Comparison of ENCODE assay signal across 16 cellular contexts in the genomic region with DNA sequence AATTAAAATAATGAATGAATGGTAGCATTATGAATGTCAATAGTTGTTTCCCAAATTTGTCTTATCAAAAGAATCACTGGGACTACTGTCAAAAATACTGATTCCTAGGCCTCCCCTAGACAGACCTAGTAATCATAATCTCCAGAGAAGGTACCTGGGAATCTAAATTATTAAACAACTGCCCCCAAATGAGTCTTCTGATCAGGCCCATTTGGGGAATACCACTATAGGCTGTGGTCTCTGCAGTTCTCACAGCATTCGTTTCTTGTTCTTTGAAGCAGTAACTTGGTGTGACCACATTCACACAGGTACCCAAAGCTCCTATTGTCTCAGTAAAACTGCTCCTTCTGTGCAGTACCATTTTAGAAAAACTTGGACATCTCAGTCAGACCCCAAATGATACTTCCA.
DNase-seq lines count a peak whose midpoint lies in the region; ATAC-seq, FAIRE-seq and TF ChIP-seq lines count a peak whose summit lies in the region.
"Had no signal": no experiment of that assay in that cellular context is flagged by ENCODE, and none has a peak within 500 bp of the region (broad histone marks: within the 10 kb centered on the region; RNA-seq: fewer than 3 reads in every experiment).

No MANE protein-coding gene starts in this region.

- H3K27ac Mint-ChIP-seq in activated CD4-positive, alpha-beta T cell treated with anti-CD3 and anti-CD28 coated beads, Interleukin-2, amount 10 ng/mL, durations not matched to agents 7 days and 5 days: no peak overlapping the region
- no peak overlapping the region for H3K27ac Mint-ChIP-seq in type B pancreatic cell
- H3K27ac Mint-ChIP-seq: activated CD8-positive, alpha-beta T cell treated with anti-CD3 and anti-CD28 coated beads for 36 hours; natural killer cell had no signal

- BruUV-seq in GM12878 (replicated peaks; lab: Mats Ljungman, UMichigan): no TSS peak

- H3K4me1 Mint-ChIP-seq in activated CD4-positive, alpha-beta T cell treated with anti-CD3 and anti-CD28 coated beads, Interleukin-2, amount 10 ng/mL, durations not matched to agents 7 days and 5 days: peaks cover 13% of the 10 kb centered on the region
- peaks cover 22% of the 10 kb centered on the region for H3K4me1 Mint-ChIP-seq in type B pancreatic cell (ENCODE audit: unreplicated experiment)

- peak; percentile 65 for FAIRE-seq in GM12878 (lab: Jason Lieb, UNC)

- H3K36me3 ChIP-seq in GM12878 (ENCODE audit: control insufficient read depth in 2 of 2, insufficient read depth in 2 of 2, low read length in 1 of 2): no peaks in the 10 kb centered on the region
- H3K36me3 ChIP-seq: cardiac muscle cell had no signal

- H3K4me2 ChIP-seq in GM12878 (ENCODE audit: control insufficient read depth, insufficient read depth): no peak overlapping the region

- in situ Hi-C loops in GM12878 (cut with MboI): no loop called here

- peak; percentile 87 for DNase-seq in GM12878 (ENCODE audit: low read depth, low spot score)
- DNase-seq in activated CD4-positive, alpha-beta T cell treated with anti-CD3 and anti-CD28 coated beads, Interleukin-2, amount 10 ng/mL, durations not matched to agents 7 days and 5 days: no peak
- DNase-seq in NCI-H128 (lab: John Stamatoyannopoulos, UW; ENCODE audit: unreplicated experiment): no peak
- no peak for DNase-seq in type B pancreatic cell (ENCODE audit: extremely low spot score, unreplicated experiment)
- no peak for DNase-seq in germinal center (ENCODE audit: low spot score)
- DNase-seq: activated CD8-positive, alpha-beta T cell treated with anti-CD3 and anti-CD28 coated beads for 36 hours; activated naive CD4-positive, alpha-beta T cell treated with Interleukin-2 at 50 U/mL for 16 hours; C1 segment of cervical spinal cord; left colon; natural killer cell; NCI-H510A treated with DMSO at 0.1 percent for 48 hours; testis had no signal

- peak overlapping the region; percentile 77 for H3K27ac ChIP-seq in GM12878 (ENCODE audit: control insufficient read depth, insufficient read depth)
- H3K27ac ChIP-seq: cardiac muscle cell, testis had no signal

- no peaks in the 10 kb centered on the region for H3K27me3 ChIP-seq in GM12878 (replicated peaks in 1 of 2; ENCODE audit: control insufficient read depth in 2 of 2, insufficient read depth in 2 of 2, low read length in 1 of 2)
- H3K27me3 ChIP-seq: cardiac muscle cell, testis had no signal

- RAD21 ChIA-PET in GM12878 (lab: Charles Lee; ENCODE audit: unreplicated experiment): interaction anchor here (0.7 to 13.2 kb wide), 15 partner anchors 10 to 202 kb away, joined by 3 to 190 read pairs (median 6); no protein-coding TSS in a partner anchor

- CTCF ChIA-PET in GM12878 (lab: Yijun Ruan, JAX): interaction anchor here (0.6 to 11.3 kb wide), 6 partner anchors 9 to 159 kb away, joined by 3 to 97 read pairs (median 20); no protein-coding TSS in a partner anchor
- CTCF ChIA-PET in activated CD4-positive, alpha-beta T cell treated with anti-CD3 and anti-CD28 coated beads, Interleukin-2, amount 10 ng/mL, durations not matched to agents 7 days and 5 days (lab: Charles Lee): interaction anchor here (0.9 to 1.0 kb wide), 2 partner anchors 8 to 12 kb away, joined by 3 read pairs; no protein-coding TSS in a partner anchor

- H3K9ac ChIP-seq in GM12878 (ENCODE audit: control insufficient read depth, insufficient read depth, low read length): no peak overlapping the region

- H3K4me3 Mint-ChIP-seq in activated CD4-positive, alpha-beta T cell treated with anti-CD3 and anti-CD28 coated beads, Interleukin-2, amount 10 ng/mL, durations not matched to agents 7 days and 5 days: no peak overlapping the region
- no peak overlapping the region for H3K4me3 Mint-ChIP-seq in type B pancreatic cell
- H3K4me3 Mint-ChIP-seq: activated CD8-positive, alpha-beta T cell treated with anti-CD3 and anti-CD28 coated beads for 36 hours; natural killer cell had no signal

- POLR2A ChIA-PET in GM12878 (lab: Charles Lee): interaction anchor here (1.3 to 5.6 kb wide), 2 partner anchors 9 to 12 kb away, joined by 6 to 69 read pairs; no protein-coding TSS in a partner anchor
- POLR2A ChIA-PET in activated CD4-positive, alpha-beta T cell treated with anti-CD3 and anti-CD28 coated beads, Interleukin-2, amount 10 ng/mL, durations not matched to agents 7 days and 5 days (lab: Charles Lee): no interaction called here

- peak; percentile 34 for TF ChIP-seq RAD21 in GM12878 (IDR thresholded peaks at IDR 0.05; ENCODE audit: insufficient read depth, low read depth, low read length)

- TF ChIP-seq POLR2A in GM12878 (IDR thresholded peaks at IDR 0.05; ENCODE audit: low read depth, low read length): no peak

- H2AFZ ChIP-seq in GM12878 (ENCODE audit: control insufficient read depth, low read depth, low read length): no peak overlapping the region

- no peaks in the 10 kb centered on the region for H3K36me3 Mint-ChIP-seq in activated CD4-positive, alpha-beta T cell treated with anti-CD3 and anti-CD28 coated beads, Interleukin-2, amount 10 ng/mL, durations not matched to agents 7 days and 5 days (ENCODE audit: low read depth)
- H3K36me3 Mint-ChIP-seq in type B pancreatic cell: no peaks in the 10 kb centered on the region
- H3K36me3 Mint-ChIP-seq: natural killer cell had no signal

- peak; percentile 60 to 84; a peak in 3 of 4 replicates for TF ChIP-seq EP300 in GM12878 (IDR thresholded peaks at IDR 0.05; ENCODE audit: borderline replicate concordance in 1 of 2, control insufficient read depth in 1 of 2, low read depth in 2 of 2, low read length in 2 of 2)

- no peak for TF ChIP-seq CTCF in GM12878 (IDR thresholded peaks at IDR 0.05 in 2 of 3, conservative IDR thresholded peaks at IDR 0.05 in 1 of 3; ENCODE audit: control insufficient read depth in 2 of 3, extremely low read depth in 1 of 3, insufficient read depth in 1 of 3, low read depth in 3 of 3, low read length in 3 of 3)
- TF ChIP-seq CTCF in type B pancreatic cell (conservative IDR thresholded peaks at IDR 0.05): no peak

- H3K9me3 ChIP-seq in GM12878 (replicated peaks; ENCODE audit: control insufficient read depth, insufficient read depth, low read length): no peaks in the 10 kb centered on the region; the same call in 2 of the 3 replicates
- H3K9me3 ChIP-seq: testis had no signal

- SMC1A ChIA-PET in GM12878 (lab: Charles Lee; ENCODE audit: uncharacterized antibody, unreplicated experiment): interaction anchor here (0.8 to 13.1 kb wide), 22 partner anchors 8 to 265 kb away, joined by 3 to 266 read pairs (median 4); no protein-coding TSS in a partner anchor

- WGBS in GM12878 (ENCODE audit: insufficient coverage, insufficient replicate concordance, low lambda C conversion rate, missing lambda C conversion rate): 0% methylated on average over 1 of the region's 1 CpG

- peaks cover 21% of the 10 kb centered on the region for H3K4me1 ChIP-seq in GM12878 (ENCODE audit: control insufficient read depth, insufficient read depth, low read length)
- H3K4me1 ChIP-seq: testis had no signal

- peaks cover 2% of the 10 kb centered on the region for H3K9me3 Mint-ChIP-seq in activated CD4-positive, alpha-beta T cell treated with anti-CD3 and anti-CD28 coated beads, Interleukin-2, amount 10 ng/mL, durations not matched to agents 7 days and 5 days
- peaks cover 7% of the 10 kb centered on the region for H3K9me3 Mint-ChIP-seq in type B pancreatic cell
- H3K9me3 Mint-ChIP-seq: activated CD8-positive, alpha-beta T cell treated with anti-CD3 and anti-CD28 coated beads for 36 hours; natural killer cell had no signal

- H3K27me3 Mint-ChIP-seq in activated CD4-positive, alpha-beta T cell treated with anti-CD3 and anti-CD28 coated beads, Interleukin-2, amount 10 ng/mL, durations not matched to agents 7 days and 5 days: peaks cover 2% of the 10 kb centered on the region
- H3K27me3 Mint-ChIP-seq in type B pancreatic cell: no peaks in the 10 kb centered on the region
- H3K27me3 Mint-ChIP-seq: activated CD8-positive, alpha-beta T cell treated with anti-CD3 and anti-CD28 coated beads for 36 hours had no signal

- intact Hi-C loops in GM12878 (cut with micrococcal nuclease; ENCODE audit: unreplicated experiment): loop anchor here (1.0 to 5.0 kb wide), 2 partner anchors 12 to 69 kb away; no protein-coding TSS in a partner anchor

- no peaks in the 10 kb centered on the region for H3K79me2 ChIP-seq in GM12878 (ENCODE audit: control insufficient read depth, insufficient read depth, low read length)

- H4K20me1 ChIP-seq in GM12878 (ENCODE audit: control insufficient read depth, insufficient read depth): no peaks in the 10 kb centered on the region

- ATAC-seq in GM18867 (IDR thresholded peaks at IDR 0.05; ENCODE audit: unreplicated experiment) (peak; percentile 80), GM21447 (IDR thresholded peaks at IDR 0.05; ENCODE audit: unreplicated experiment) (peak; percentile 68), HG03064 (IDR thresholded peaks at IDR 0.05; ENCODE audit: low read depth, unreplicated experiment) (peak; percentile 80), GM12878 (peak; percentile 94)
- ATAC-seq: activated CD8-positive, alpha-beta T cell treated with anti-CD3 and anti-CD28 coated beads for 36 hours; left colon had no signal

- no peak overlapping the region for H3K4me3 ChIP-seq in GM12878
- H3K4me3 ChIP-seq: cardiac muscle cell, testis had no signal

TF ChIP-seq in GM12878, 131 proteins besides CTCF, POLR2A, EP300 and RAD21 (continues in another document):
- TF ChIP-seq NR2F1 (conservative IDR thresholded peaks at IDR 0.05) (no peak; the same call in 1 of the 2 replicates), EED (IDR thresholded peaks at IDR 0.05; ENCODE audit: low read depth) (peak; percentile 72), RB1 (IDR thresholded peaks at IDR 0.05; ENCODE audit: borderline replicate concordance) (peak; percentile 56; the same call in 1 of the 2 replicates), ETV6 (conservative IDR thresholded peaks at IDR 0.05 in 1 of 2, IDR thresholded peaks at IDR 0.05 in 1 of 2; ENCODE audit: borderline replicate concordance in 1 of 2, low read depth in 1 of 2) (peak in 1 of 2 experiments; percentile 40; a peak in 1 of 4 replicates), CBFB (IDR thresholded peaks at IDR 0.05; ENCODE audit: low read depth) (peak; percentile 70; the same call in 1 of the 2 replicates), BRCA1 (IDR thresholded peaks at IDR 0.05; ENCODE audit: low read depth, low read length) (no peak), MXI1 (IDR thresholded peaks at IDR 0.05; ENCODE audit: low read depth, low read length) (peak; percentile 48), CHD2 (IDR thresholded peaks at IDR 0.05; ENCODE audit: borderline replicate concordance, low read depth, low read length) (0 out of 2 replicates have a peak, but pooled peaks have one; percentile 40), GABPA (IDR thresholded peaks at IDR 0.05; ENCODE audit: low read depth) (no peak), NR2C2 (IDR thresholded peaks at IDR 0.05; ENCODE audit: borderline replicate concordance, control insufficient read depth, insufficient read length, low read depth) (no peak), IKZF2 (IDR thresholded peaks at IDR 0.05) (peak; percentile 63 to 75; a peak in 3 of 4 replicates), MYC (IDR thresholded peaks at IDR 0.05; ENCODE audit: insufficient read depth, insufficient read length, insufficient replicate concordance, low read length, severe bottlenecking) (no peak), PAX5 (IDR thresholded peaks at IDR 0.05; ENCODE audit: borderline replicate concordance, low read depth, low read length) (peak; percentile 65; the same call in 1 of the 2 replicates)
